8 cellular contexts compared by ENCODE assay signal in genomic region chr3:67654099-67654831, GRCh38. TPM values are rescaled to one million over a fixed set of nuclear protein-coding genes. Genes with fewer than 3 reads are reported as not detected.
DNase-seq lines count a peak whose midpoint lies in the region; ATAC-seq and TF ChIP-seq lines count a peak whose summit lies in the region.

Gene SUCLG2, minus strand, starts transcription at chr3:67654612. Its CDS starts 26 bp downstream, at chr3:67654586.

- H3K27ac ChIP-seq in SK-N-MC (peak within 1 kb of the TSS; percentile 68), temporal lobe (ENCODE audit: low read depth, low read length) (peak within 1 kb of the TSS; percentile 79)

- peak within 1 kb of the TSS; percentile 73 for H3K9ac ChIP-seq in SK-N-MC (ENCODE audit: insufficient read length)

- H3K4me3 Mint-ChIP-seq in activated naive CD4-positive, alpha-beta T cell treated with anti-CD3 and anti-CD28 coated beads, Interleukin-2, amount 10 ng/mL, durations not matched to agents 7 days and 5 days: peak within 1 kb of the TSS; percentile 76

- H3K27me3 Mint-ChIP-seq in activated naive CD4-positive, alpha-beta T cell treated with anti-CD3 and anti-CD28 coated beads, Interleukin-2, amount 10 ng/mL, durations not matched to agents 7 days and 5 days: no peaks in the 10 kb centered on the region

- peaks cover 52% of the 10 kb centered on the region for H3K36me3 Mint-ChIP-seq in activated naive CD4-positive, alpha-beta T cell treated with anti-CD3 and anti-CD28 coated beads, Interleukin-2, amount 10 ng/mL, durations not matched to agents 7 days and 5 days

- H3K9me3 Mint-ChIP-seq in activated naive CD4-positive, alpha-beta T cell treated with anti-CD3 and anti-CD28 coated beads, Interleukin-2, amount 10 ng/mL, durations not matched to agents 7 days and 5 days: peaks cover 25% of the 10 kb centered on the region

- no peaks in the 10 kb centered on the region for H3K9me3 ChIP-seq in SK-N-MC (ENCODE audit: low read depth, low read length)

- peak within 1 kb of the TSS; percentile 96 for H3K27ac Mint-ChIP-seq in activated naive CD4-positive, alpha-beta T cell treated with anti-CD3 and anti-CD28 coated beads, Interleukin-2, amount 10 ng/mL, durations not matched to agents 7 days and 5 days

- H3K36me3 ChIP-seq in SK-N-MC (ENCODE audit: insufficient read depth, low read length): no peaks in the 10 kb centered on the region

- TF ChIP-seq CTCF in omental fat pad (IDR thresholded peaks at IDR 0.05): no peak

- DNase-seq in Daoy (ENCODE audit: low read depth) (peak; percentile 87), KBM-7 (peak; percentile 83), SK-N-MC (ENCODE audit: low read depth, low spot score) (no peak), germinal center (ENCODE audit: low spot score) (peak; percentile 63), omental fat pad (ENCODE audit: low spot score) (peak; percentile 71)
- peak; percentile 91 for DNase-seq in activated naive CD4-positive, alpha-beta T cell treated with anti-CD3 and anti-CD28 coated beads, Interleukin-2, amount 10 ng/mL, durations not matched to agents 7 days and 5 days

- peak; percentile 55 for ATAC-seq in GM21619 (IDR thresholded peaks at IDR 0.05; ENCODE audit: unreplicated experiment)
- peak; percentile 97 for ATAC-seq in omental fat pad (ENCODE audit: low FRiP score)

- CTCF ChIA-PET in activated naive CD4-positive, alpha-beta T cell treated with anti-CD3 and anti-CD28 coated beads, Interleukin-2, amount 10 ng/mL, durations not matched to agents 7 days and 5 days (lab: Charles Lee): interaction anchor here (0.9 to 1.0 kb wide), 3 partner anchors 53 to 135 kb away, joined by 3 read pairs; no protein-coding TSS in a partner anchor

- peaks cover 64% of the 10 kb centered on the region for H3K4me1 Mint-ChIP-seq in activated naive CD4-positive, alpha-beta T cell treated with anti-CD3 and anti-CD28 coated beads, Interleukin-2, amount 10 ng/mL, durations not matched to agents 7 days and 5 days

- in situ Hi-C loops in KBM-7 (cut with MboI; ENCODE audit: low pct_unique_long_range_greater_than_20kb, low sequenced_read_pairs): loop anchor here (25.0 kb wide), 1 partner anchor 267 kb away; no protein-coding TSS in a partner anchor

- H3K4me3 ChIP-seq in SK-N-MC: peak within 1 kb of the TSS; percentile 77

RNA-seq across cellular contexts. Expression of gene SUCLG2, which starts in this region (rescaled TPM):
- 20.3 and 22.1 TPM in 2 replicates for total RNA-seq in Daoy (2014; rRNA removed; shearing (Covaris generic))
- 10 to 100 TPM; 37.5 to 52.2 (median 42.1) TPM for total RNA-seq in omental fat pad
- total RNA-seq in temporal lobe: 7.4 TPM
